In genomic region chr18:3623769-3624545, GRCh38 we compare ENCODE assay signal across 1 cellular context.
TF ChIP-seq lines count a peak whose summit lies in the region.

No MANE protein-coding gene starts in this region.

TF ChIP-seq in K562, 482 proteins besides CTCF, POLR2A, EP300 and RAD21 (continued from another document and continues in another):
- TF ChIP-seq VEZF1 (CRISPR knock-in tag; IDR thresholded peaks at IDR 0.05) = peak; percentile 41; the same call in 1 of the 2 replicates
- no peak for TF ChIP-seq ARHGAP35 (IDR thresholded peaks at IDR 0.05; ENCODE audit: partially characterized antibody)
- TF ChIP-seq POLR2AphosphoS5 (IDR thresholded peaks at IDR 0.05; ENCODE audit: control insufficient read depth, insufficient read depth, low read depth, low read length) = peak; percentile 33
- peak; percentile 71 to 91 for TF ChIP-seq SRF (CRISPR knock-in tag; IDR thresholded peaks at IDR 0.05)
- no peak for TF ChIP-seq MCM5 (IDR thresholded peaks at IDR 0.05; ENCODE audit: low read depth)
- peak; percentile 75; the same call in 1 of the 2 replicates for TF ChIP-seq GTF2F1 (IDR thresholded peaks at IDR 0.05; ENCODE audit: low read depth, low read length)
- no peak for TF ChIP-seq HNRNPUL1 (IDR thresholded peaks at IDR 0.05; ENCODE audit: low read length)
- TF ChIP-seq EZH2 (IDR thresholded peaks at IDR 0.05; ENCODE audit: borderline replicate concordance, low read depth, low read length) = no peak
- TF ChIP-seq ARID2 (IDR thresholded peaks at IDR 0.05) = no peak; the same call in 1 of the 2 replicates
- TF ChIP-seq ATF1 (CRISPR knock-in tag; IDR thresholded peaks at IDR 0.05) = no peak
- TF ChIP-seq ATF1 (tag; IDR thresholded peaks at IDR 0.05) = peak; percentile 95
- no peak; the same call in none of the 2 replicates for TF ChIP-seq ZNF197 (CRISPR knock-in tag; IDR thresholded peaks at IDR 0.05; ENCODE audit: low read depth)
- no peak for TF ChIP-seq CLOCK (CRISPR knock-in tag; IDR thresholded peaks at IDR 0.05; ENCODE audit: borderline replicate concordance)
- TF ChIP-seq E2F3 (CRISPR knock-in tag; IDR thresholded peaks at IDR 0.05) = peak; percentile 92
- peak; percentile 40; the same call in 1 of the 2 replicates for TF ChIP-seq IFI16 (CRISPR knock-in tag; IDR thresholded peaks at IDR 0.05)
- TF ChIP-seq KLF10 (CRISPR knock-in tag; IDR thresholded peaks at IDR 0.05) = peak; percentile 75; the same call in 1 of the 2 replicates
- TF ChIP-seq L3MBTL2 (IDR thresholded peaks at IDR 0.05) = no peak
- peak; percentile 60; the same call in 1 of the 2 replicates for TF ChIP-seq USF1 (CRISPR knock-in tag; IDR thresholded peaks at IDR 0.05)
- no peak for TF ChIP-seq ZNF518B (CRISPR knock-in tag; IDR thresholded peaks at IDR 0.05)
- TF ChIP-seq SP2 (IDR thresholded peaks at IDR 0.05; ENCODE audit: extremely low read depth, low read depth, low read length, poor library complexity, severe bottlenecking) = no peak
- TF ChIP-seq MEIS2 (IDR thresholded peaks at IDR 0.05; ENCODE audit: partially characterized antibody) = no peak
- peak; percentile 80 for TF ChIP-seq BCL6 (CRISPR knock-in tag; IDR thresholded peaks at IDR 0.05)
- peak; percentile 95 for TF ChIP-seq ZNF766 (CRISPR knock-in tag; conservative IDR thresholded peaks at IDR 0.05)
- TF ChIP-seq GABPB1 (CRISPR knock-in tag; IDR thresholded peaks at IDR 0.05) = no peak
- peak; percentile 95; the same call in 1 of the 2 replicates for TF ChIP-seq RREB1 (CRISPR knock-in tag; IDR thresholded peaks at IDR 0.05)
- no peak for TF ChIP-seq E2F8 (IDR thresholded peaks at IDR 0.05; ENCODE audit: low read depth, partially characterized antibody)
- no peak for TF ChIP-seq NCOA6 (IDR thresholded peaks at IDR 0.05)
- peak; percentile 66; the same call in 1 of the 2 replicates for TF ChIP-seq ZNF324 (CRISPR knock-in tag; IDR thresholded peaks at IDR 0.05)
- TF ChIP-seq REST (CRISPR knock-in tag; IDR thresholded peaks at IDR 0.05; ENCODE audit: low read depth) = peak; percentile 86; the same call in 1 of the 2 replicates
- no peak for TF ChIP-seq HNRNPK (IDR thresholded peaks at IDR 0.05; ENCODE audit: low read depth, low read length, poor library complexity, severe bottlenecking)
- TF ChIP-seq JUNB (CRISPR knock-in tag; conservative IDR thresholded peaks at IDR 0.05) = peak; percentile 61
- TF ChIP-seq ZNF717 (CRISPR knock-in tag; IDR thresholded peaks at IDR 0.05) = peak; percentile 70
- TF ChIP-seq ZNF24 (IDR thresholded peaks at IDR 0.05) = no peak
- no peak for TF ChIP-seq CBX1 (IDR thresholded peaks at IDR 0.05; ENCODE audit: low read depth)
- no peak for TF ChIP-seq PTBP1 (IDR thresholded peaks at IDR 0.05; ENCODE audit: low read depth, low read length)
- no peak for TF ChIP-seq BRF1 (IDR thresholded peaks at IDR 0.05; ENCODE audit: borderline replicate concordance, extremely low read depth, insufficient read length)
- TF ChIP-seq MAFG (tag; conservative IDR thresholded peaks at IDR 0.05) = peak; percentile 78
- TF ChIP-seq FOXJ3 (CRISPR knock-in tag; IDR thresholded peaks at IDR 0.05) = no peak
- no peak for TF ChIP-seq XRCC4 (IDR thresholded peaks at IDR 0.05; ENCODE audit: extremely low read depth, insufficient read depth, insufficient read length)
- peak; percentile 86 for TF ChIP-seq POLR2B (IDR thresholded peaks at IDR 0.05; ENCODE audit: low read depth, partially characterized antibody)
- TF ChIP-seq ZNF561 (CRISPR knock-in tag; conservative IDR thresholded peaks at IDR 0.05) = no peak; the same call in 1 of the 2 replicates
- peak; percentile 83 for TF ChIP-seq JUND (IDR thresholded peaks at IDR 0.05; ENCODE audit: borderline replicate concordance, low read depth, low read length)
- TF ChIP-seq JUND (tag; IDR thresholded peaks at IDR 0.05; ENCODE audit: borderline replicate concordance, low read depth, low read length) = peak; percentile 88; the same call in 2 of the 3 replicates
